ENCODE assay signal across 15 cellular contexts in the genomic region with DNA sequence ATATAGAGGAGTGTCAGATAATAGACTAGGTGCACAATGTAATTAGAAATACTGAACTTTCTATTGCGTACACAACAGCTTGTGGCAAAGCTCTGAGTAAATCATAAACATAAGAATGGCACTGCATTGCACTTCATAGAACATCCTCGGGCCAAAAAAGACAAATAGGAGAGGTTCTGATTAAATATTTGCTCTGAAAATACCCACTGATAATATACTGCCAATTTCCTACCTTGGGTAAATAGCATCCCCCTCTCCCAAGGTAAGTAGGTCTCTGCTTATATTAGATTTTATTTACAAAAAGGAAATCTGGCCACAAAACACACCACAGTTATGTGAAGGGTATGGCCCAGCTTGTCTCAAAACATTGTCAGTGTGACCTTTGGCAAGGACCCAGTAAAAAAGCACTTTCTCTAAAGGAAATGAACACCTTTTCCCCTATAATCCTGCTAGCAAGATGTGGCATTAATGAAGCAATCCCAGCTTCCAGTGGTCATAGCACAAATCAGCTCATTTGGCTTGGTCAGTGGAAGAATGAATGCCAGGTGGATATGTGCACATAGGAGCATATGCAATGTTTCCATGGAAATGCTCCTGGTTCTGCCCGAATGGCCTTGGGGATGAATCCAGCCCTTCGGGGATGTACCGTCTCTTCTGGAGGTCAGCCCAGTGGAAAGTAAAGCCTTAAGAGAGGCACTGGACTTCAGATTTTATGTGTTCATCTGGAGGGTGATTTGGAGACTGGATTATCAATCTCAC.
DNase-seq lines count a peak whose midpoint lies in the region; ATAC-seq and TF ChIP-seq lines count a peak whose summit lies in the region.
"Had no signal": no experiment of that assay in that cellular context is flagged by ENCODE, and none has a peak within 500 bp of the region (broad histone marks: within the 10 kb centered on the region; RNA-seq: fewer than 3 reads in every experiment).

No MANE protein-coding gene starts in this region.

- H3K9me3 ChIP-seq in psoas muscle: no peaks in the 10 kb centered on the region

- no peaks in the 10 kb centered on the region for H3K79me1 ChIP-seq in mesendoderm (ENCODE audit: low read length)

- no peak overlapping the region for H3K56ac ChIP-seq in mesendoderm (ENCODE audit: low read length)

- no peaks in the 10 kb centered on the region for H3K79me2 ChIP-seq in mesendoderm (ENCODE audit: control insufficient read depth, insufficient read depth, low read length)

- H3K4ac ChIP-seq in mesendoderm (ENCODE audit: low read depth, low read length): peak overlapping the region; percentile 16

- H3K4me3 ChIP-seq in mesendoderm (ENCODE audit: low read length) (no peak overlapping the region), psoas muscle (no peak overlapping the region)

- H3K4me2 ChIP-seq in mesendoderm (ENCODE audit: low read length): no peak overlapping the region

- no CpG with 5 or more reads among the region's 5 CpGs for WGBS in mesendoderm (ENCODE audit: extremely low coverage, insufficient coverage, low lambda C conversion rate)
- whole genome bisulfite sequencing in psoas muscle, 3 donors: 71 to 79% (median 74%) methylated on average over 5 of the region's 5 CpGs

- H3K23ac ChIP-seq in mesendoderm (ENCODE audit: low read length): no peak overlapping the region

- peak overlapping the region; percentile 11 for H2BK15ac ChIP-seq in mesendoderm (replicated peaks; ENCODE audit: low read depth)

- H3K27me3 ChIP-seq in mesendoderm (ENCODE audit: insufficient read depth, low read length, poor library complexity): no peaks in the 10 kb centered on the region
- H3K27me3 ChIP-seq in psoas muscle (ENCODE audit: insufficient read depth in 3 of 3, low read length in 2 of 3): no peaks in the 10 kb centered on the region

- no peak overlapping the region for H3K18ac ChIP-seq in mesendoderm (ENCODE audit: low read length)

- H3K4me1 ChIP-seq in mesendoderm (ENCODE audit: control insufficient read depth, low read depth, low read length) (no peaks in the 10 kb centered on the region), psoas muscle (no peaks in the 10 kb centered on the region)

- ATAC-seq in left ventricle myocardium superior: no peak
- no peak for ATAC-seq in psoas muscle
- ATAC-seq: T-helper 17 cell had no signal

- no peak overlapping the region for H2BK120ac ChIP-seq in mesendoderm (ENCODE audit: low read depth, low read length)

- H3K36me3 ChIP-seq in mesendoderm (ENCODE audit: control insufficient read depth, insufficient read depth, low read length) (no peaks in the 10 kb centered on the region), psoas muscle (ENCODE audit: insufficient read depth in 1 of 2, low read depth in 1 of 2) (no peaks in the 10 kb centered on the region)

- intact Hi-C loops in left ventricle myocardium superior (cut with micrococcal nuclease) (no loop called here), psoas muscle (cut with DNase I) (no loop called here)

- no peak overlapping the region for H2AK5ac ChIP-seq in mesendoderm (ENCODE audit: low read length)

- H3K9ac ChIP-seq in mesendoderm (ENCODE audit: low read length): no peak overlapping the region

- no peak overlapping the region for H4K5ac ChIP-seq in mesendoderm (ENCODE audit: low read length)

- no peak for TF ChIP-seq CTCF in psoas muscle (IDR thresholded peaks at IDR 0.05)

- no peak overlapping the region for H2BK5ac ChIP-seq in mesendoderm (ENCODE audit: low read length)

- peak; percentile 81 for DNase-seq in DMS53 treated with DMSO at 0.1 percent for 48 hours (lab: John Stamatoyannopoulos, UW; ENCODE audit: unreplicated experiment)
- peak; percentile 84 for DNase-seq in NCI-H2029 treated with DMSO at 0.1 percent for 48 hours (lab: John Stamatoyannopoulos, UW)
- DNase-seq in SHP77 (lab: John Stamatoyannopoulos, UW): peak; percentile 45 to 63
- no peak for DNase-seq in mesendoderm
- no peak for DNase-seq in left ventricle myocardium superior
- DNase-seq in psoas muscle: no peak
- no peak for DNase-seq in SIG-M5 (lab: John Stamatoyannopoulos, UW)
- DNase-seq: H9, MV-4-11, NCI-H1436, NCI-H446 treated with DMSO at 0.1 percent for 48 hours, NCI-H82, Right ventricle myocardium superior, T-helper 17 cell had no signal

- H3K27ac ChIP-seq in mesendoderm (ENCODE audit: low read depth, low read length): no peak overlapping the region
- H3K27ac ChIP-seq in psoas muscle: no peak overlapping the region
- H3K27ac ChIP-seq: C4-2B had no signal

- no peak overlapping the region for H4K8ac ChIP-seq in mesendoderm (ENCODE audit: low read depth, low read length)

Comparison
In these comparisons a context has a peak if more than half of its experiments do, and no peak if none do; other contexts are left out.
1. DNase-seq: peak in DMS53 treated with DMSO at 0.1 percent for 48 hours (single experiment), NCI-H2029 treated with DMSO at 0.1 percent for 48 hours (single experiment) and SHP77 (2 of 2); none in mesendoderm (single experiment), left ventricle myocardium superior (single experiment), psoas muscle (0 of 2) and SIG-M5 (single experiment).